In the genomic region with DNA sequence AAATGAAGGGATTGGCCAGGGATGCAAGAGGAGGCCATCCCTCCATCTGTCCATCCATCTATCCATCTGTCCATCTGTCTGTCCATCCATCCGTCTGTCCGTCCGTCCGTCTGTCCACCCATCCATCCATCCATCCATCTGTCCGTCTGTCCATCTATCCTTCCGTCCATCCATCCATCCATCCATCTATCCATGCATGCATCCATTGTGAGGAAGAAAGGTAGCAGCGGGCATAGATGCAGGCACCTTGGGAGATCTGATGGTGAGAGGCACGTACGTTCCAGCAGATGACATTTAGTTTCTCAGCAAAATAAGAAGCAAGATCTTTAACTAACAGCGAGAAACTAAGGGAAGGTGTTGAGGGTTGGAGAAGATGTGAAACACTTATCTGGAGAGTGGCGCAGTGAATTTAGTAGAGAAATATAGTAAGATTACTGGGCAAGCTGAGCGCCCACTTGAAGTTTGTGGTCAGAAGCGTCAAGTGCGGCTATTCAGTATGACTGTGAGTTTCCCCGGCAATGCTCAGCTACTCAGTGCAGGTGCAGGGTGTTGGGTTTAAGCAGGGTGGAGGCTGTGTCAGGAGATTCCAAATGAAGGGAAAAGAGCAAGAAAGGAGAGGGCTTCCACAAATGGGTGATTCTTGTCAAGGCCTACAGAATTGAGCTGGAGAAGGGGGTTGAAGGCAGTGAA, we compare ENCODE assay signal across 11 cellular contexts. TPM values are rescaled to one million over a fixed set of nuclear protein-coding genes. Genes with fewer than 3 reads are reported as not detected.
A peak's percentile ranks its signal among the peaks of the same experiment; 100 is the strongest.
DNase-seq lines count a peak whose midpoint lies in the region; ATAC-seq and TF ChIP-seq lines count a peak whose summit lies in the region.
"Had no signal": no experiment of that assay in that cellular context is flagged by ENCODE, and none has a peak within 500 bp of the region (broad histone marks: within the 10 kb centered on the region; RNA-seq: fewer than 3 reads in every experiment).

No MANE protein-coding gene starts in this region.

- WGBS in hepatocyte (ENCODE audit: low lambda C conversion rate, missing lambda C conversion rate), result 92% methylated on average over 15 of the region's 15 CpGs
- 87 to 99% methylated on average over 10 to 15 of the region's 15 CpGs for WGBS in transverse colon (ENCODE audit: low coverage in 1 of 2), 2 donors

- no peak for TF ChIP-seq POLR2A in transverse colon (IDR thresholded peaks at IDR 0.05)

- H2AFZ ChIP-seq in hepatocyte, result no peak overlapping the region

- TF ChIP-seq CTCF in hepatocyte (IDR thresholded peaks at IDR 0.05; ENCODE audit: poor library complexity) (no peak), transverse colon (IDR thresholded peaks at IDR 0.05) (no peak)
- no peak for TF ChIP-seq CTCF in CD8-positive, alpha-beta T cell (IDR thresholded peaks at IDR 0.05)

- H3K79me2 ChIP-seq in hepatocyte, result no peaks in the 10 kb centered on the region

- no peaks in the 10 kb centered on the region for H4K20me1 ChIP-seq in hepatocyte (ENCODE audit: insufficient read depth, poor library complexity, severe bottlenecking)

- H3K4me3 Mint-ChIP-seq in activated CD8-positive, alpha-beta memory T cell treated with anti-CD3 and anti-CD28 coated beads, Interleukin-2, amount 10 ng/mL, durations not matched to agents 7 days and 5 days, result no peak overlapping the region
- no peak overlapping the region for H3K4me3 Mint-ChIP-seq in stimulated activated naive B cell treated with anti-CD40 and anti-IgM and Interleukin-4, amounts not matched to agents 10 μg/mL and 1 μg/mL and 100 μg/mL, for 72 hours
- no peak overlapping the region for H3K4me3 Mint-ChIP-seq in CD8-positive, alpha-beta T cell
- H3K4me3 Mint-ChIP-seq: activated CD4-positive, alpha-beta T cell treated with anti-CD3 and anti-CD28 coated beads, Interleukin-2, amount 10 ng/mL, durations not matched to agents 7 days and 5 days had no signal

- in situ Hi-C loops in transverse colon (cut with MboI; ENCODE audit: low pct_ligation_motif_present in 1 of 4, low pct_unique_long_range_greater_than_20kb in 1 of 4, low sequenced_read_pairs in 3 of 4), result no loop called here

- no peaks in the 10 kb centered on the region for H3K27me3 ChIP-seq in hepatocyte
- H3K27me3 ChIP-seq in CD8-positive, alpha-beta T cell (ENCODE audit: insufficient read depth, low read length), result no peaks in the 10 kb centered on the region
- no peaks in the 10 kb centered on the region for H3K27me3 ChIP-seq in transverse colon

- H3K36me3 ChIP-seq in hepatocyte (replicated peaks; ENCODE audit: insufficient read depth, low read depth) (no peaks in the 10 kb centered on the region), transverse colon (no peaks in the 10 kb centered on the region)
- H3K36me3 ChIP-seq in CD8-positive, alpha-beta T cell (ENCODE audit: insufficient read depth, low read length), result no peaks in the 10 kb centered on the region

- H3K27ac ChIP-seq in hepatocyte, result no peak overlapping the region
- no peak overlapping the region for H3K27ac ChIP-seq in CD8-positive, alpha-beta T cell (ENCODE audit: low read depth, low read length)
- no peak overlapping the region for H3K27ac ChIP-seq in transverse colon

- H3K9me3 ChIP-seq in hepatocyte (ENCODE audit: low read depth), result no peaks in the 10 kb centered on the region
- no peaks in the 10 kb centered on the region for H3K9me3 ChIP-seq in CD8-positive, alpha-beta T cell (ENCODE audit: low read length)
- H3K9me3 ChIP-seq in transverse colon, result no peaks in the 10 kb centered on the region

- TF ChIP-seq EP300 in transverse colon (IDR thresholded peaks at IDR 0.05; ENCODE audit: low read depth), result no peak

- POLR2A ChIA-PET in CD8-positive, alpha-beta T cell (lab: Charles Lee), result interaction anchor here (0.6 kb wide), 1 partner anchor 371 kb away, joined by 4 read pairs; no protein-coding TSS in a partner anchor

- H3K4me1 Mint-ChIP-seq in activated CD8-positive, alpha-beta memory T cell treated with anti-CD3 and anti-CD28 coated beads, Interleukin-2, amount 10 ng/mL, durations not matched to agents 7 days and 5 days, result peaks cover 35% of the 10 kb centered on the region
- H3K4me1 Mint-ChIP-seq in stimulated activated naive B cell treated with anti-CD40 and anti-IgM and Interleukin-4, amounts not matched to agents 10 μg/mL and 1 μg/mL and 100 μg/mL, for 72 hours, result peaks cover 38 to 41% of the 10 kb centered on the region in 2 donors
- peaks cover 24% of the 10 kb centered on the region for H3K4me1 Mint-ChIP-seq in CD8-positive, alpha-beta T cell (ENCODE audit: low read depth)

- peak; percentile 86 for DNase-seq in activated CD8-positive, alpha-beta memory T cell treated with anti-CD3 and anti-CD28 coated beads, Interleukin-2, amount 10 ng/mL, durations not matched to agents 7 days and 5 days
- DNase-seq in activated CD8-positive, alpha-beta memory T cell treated with anti-CD3 and anti-CD28 coated beads, Interleukin-2, amount 50 U/mL, for 48 hours, result no peak
- DNase-seq in NCI-H187 (lab: John Stamatoyannopoulos, UW), result peak; percentile 50 to 73
- DNase-seq in stimulated activated naive B cell treated with anti-CD40 and anti-IgM and Interleukin-4, amounts not matched to agents 10 μg/mL and 1 μg/mL and 100 μg/mL, for 72 hours, result no peak
- no peak for DNase-seq in hepatocyte (ENCODE audit: low spot score)
- no peak for DNase-seq in CD8-positive, alpha-beta T cell
- DNase-seq in transverse colon, result no peak
- DNase-seq: activated CD4-positive, alpha-beta T cell treated with anti-CD3 and anti-CD28 coated beads, Interleukin-2, amount 10 ng/mL, durations not matched to agents 7 days and 5 days; kidney glomerular epithelial cell had no signal

- H3K27ac Mint-ChIP-seq in activated CD8-positive, alpha-beta memory T cell treated with anti-CD3 and anti-CD28 coated beads, Interleukin-2, amount 10 ng/mL, durations not matched to agents 7 days and 5 days, result no peak overlapping the region
- no peak overlapping the region for H3K27ac Mint-ChIP-seq in stimulated activated naive B cell treated with anti-CD40 and anti-IgM and Interleukin-4, amounts not matched to agents 10 μg/mL and 1 μg/mL and 100 μg/mL, for 72 hours
- no peak overlapping the region for H3K27ac Mint-ChIP-seq in CD8-positive, alpha-beta T cell
- H3K27ac Mint-ChIP-seq: activated CD4-positive, alpha-beta T cell treated with anti-CD3 and anti-CD28 coated beads, Interleukin-2, amount 10 ng/mL, durations not matched to agents 7 days and 5 days had no signal

- H3K4me3 ChIP-seq in hepatocyte (no peak overlapping the region), transverse colon (no peak overlapping the region)
- no peak overlapping the region for H3K4me3 ChIP-seq in CD8-positive, alpha-beta T cell (ENCODE audit: low read depth, low read length)

- intact Hi-C loops in CD8-positive, alpha-beta T cell (cut with DNase I, micrococcal nuclease), result no loop called here
- intact Hi-C loops in transverse colon (cut with DNase I; ENCODE audit: low total_unique reads), result no loop called here

- no peaks in the 10 kb centered on the region for H3K27me3 Mint-ChIP-seq in activated CD8-positive, alpha-beta memory T cell treated with anti-CD3 and anti-CD28 coated beads, Interleukin-2, amount 10 ng/mL, durations not matched to agents 7 days and 5 days
- H3K27me3 Mint-ChIP-seq in stimulated activated naive B cell treated with anti-CD40 and anti-IgM and Interleukin-4, amounts not matched to agents 10 μg/mL and 1 μg/mL and 100 μg/mL, for 72 hours, result no peaks in the 10 kb centered on the region
- H3K27me3 Mint-ChIP-seq in CD8-positive, alpha-beta T cell (ENCODE audit: low read depth), result no peaks in the 10 kb centered on the region
- H3K27me3 Mint-ChIP-seq: activated CD4-positive, alpha-beta T cell treated with anti-CD3 and anti-CD28 coated beads, Interleukin-2, amount 10 ng/mL, durations not matched to agents 7 days and 5 days had no signal

- no peaks in the 10 kb centered on the region for H3K9me2 ChIP-seq in hepatocyte (replicated peaks; ENCODE audit: insufficient read depth)

- peak; percentile 95 for ATAC-seq in activated CD8-positive, alpha-beta memory T cell treated with anti-CD3 and anti-CD28 coated beads, Interleukin-2, amount 10 ng/mL, durations not matched to agents 7 days and 5 days
- peak; percentile 55 for ATAC-seq in HG02571 (IDR thresholded peaks at IDR 0.05; ENCODE audit: unreplicated experiment)
- ATAC-seq in stimulated activated naive B cell treated with anti-CD40 and anti-IgM and Interleukin-4, amounts not matched to agents 10 μg/mL and 1 μg/mL and 100 μg/mL, for 72 hours (replicated peaks), result peak; percentile 46 to 48
- no peak for ATAC-seq in CD8-positive, alpha-beta T cell
- ATAC-seq: esophagus mucosa had no signal

- no peaks in the 10 kb centered on the region for H3K9me3 Mint-ChIP-seq in activated CD8-positive, alpha-beta memory T cell treated with anti-CD3 and anti-CD28 coated beads, Interleukin-2, amount 10 ng/mL, durations not matched to agents 7 days and 5 days (ENCODE audit: low read depth)
- no peaks in the 10 kb centered on the region for H3K9me3 Mint-ChIP-seq in stimulated activated naive B cell treated with anti-CD40 and anti-IgM and Interleukin-4, amounts not matched to agents 10 μg/mL and 1 μg/mL and 100 μg/mL, for 72 hours
- no peaks in the 10 kb centered on the region for H3K9me3 Mint-ChIP-seq in CD8-positive, alpha-beta T cell
- H3K9me3 Mint-ChIP-seq: activated CD4-positive, alpha-beta T cell treated with anti-CD3 and anti-CD28 coated beads, Interleukin-2, amount 10 ng/mL, durations not matched to agents 7 days and 5 days had no signal

- no peak overlapping the region for H3K4me2 ChIP-seq in hepatocyte

- H3K4me1 ChIP-seq in hepatocyte (ENCODE audit: insufficient read depth) (no peaks in the 10 kb centered on the region), transverse colon (peaks cover 0 to 4% (median 2%) of the 10 kb centered on the region in 4 donors)
- peaks cover 3% of the 10 kb centered on the region for H3K4me1 ChIP-seq in CD8-positive, alpha-beta T cell (ENCODE audit: insufficient read depth, low read length)

- CTCF ChIA-PET in activated CD8-positive, alpha-beta memory T cell treated with anti-CD3 and anti-CD28 coated beads, Interleukin-2, amount 10 ng/mL, durations not matched to agents 7 days and 5 days (lab: Charles Lee), result interaction anchor here (0.8 to 5.1 kb wide), 9 partner anchors 12 to 283 kb away, joined by 3 to 45 read pairs (median 3); no protein-coding TSS in a partner anchor
- CTCF ChIA-PET in CD8-positive, alpha-beta T cell (lab: Charles Lee), result interaction anchor here (0.8 to 2.8 kb wide), 4 partner anchors 13 to 212 kb away, joined by 3 to 15 read pairs (median 4); a partner anchor contains a TSS

- peaks cover 10% of the 10 kb centered on the region for H3K36me3 Mint-ChIP-seq in activated CD8-positive, alpha-beta memory T cell treated with anti-CD3 and anti-CD28 coated beads, Interleukin-2, amount 10 ng/mL, durations not matched to agents 7 days and 5 days
- H3K36me3 Mint-ChIP-seq in stimulated activated naive B cell treated with anti-CD40 and anti-IgM and Interleukin-4, amounts not matched to agents 10 μg/mL and 1 μg/mL and 100 μg/mL, for 72 hours, result peaks cover 5 to 10% of the 10 kb centered on the region in 2 donors
- H3K36me3 Mint-ChIP-seq in CD8-positive, alpha-beta T cell, result peaks cover 8% of the 10 kb centered on the region

RNA-seq across cellular contexts. Expression of a gene that starts 22.4 kb away (rescaled TPM):
- total RNA-seq in activated CD8-positive, alpha-beta memory T cell treated with anti-CD3 and anti-CD28 coated beads, Interleukin-2, amount 10 ng/mL, durations not matched to agents 7 days and 5 days, result 100 to 1,000 TPM; 150 to 160 TPM
- total RNA-seq in hepatocyte (219 and 274 TPM in 2 replicates), transverse colon (100 to 1,000 TPM; 216 to 511 (median 283) TPM)
- polyA plus RNA-seq in hepatocyte, result 804 and 827 TPM in 2 replicates
- total RNA-seq in CD8-positive, alpha-beta T cell, result 100 to 1,000 TPM; 133 to 135 TPM

RNA-seq across cellular contexts. Expression of a gene that starts 47.3 kb away (rescaled TPM):
- 10 to 100 TPM in 1 of 2 experiments, 1 to 10 TPM in 1; 3.6 to 13.0 TPM for total RNA-seq in activated CD8-positive, alpha-beta memory T cell treated with anti-CD3 and anti-CD28 coated beads, Interleukin-2, amount 10 ng/mL, durations not matched to agents 7 days and 5 days
- total RNA-seq in hepatocyte (33.9 and 41.8 TPM in 2 replicates), transverse colon (10 to 100 TPM; 13.3 to 35.4 (median 25.1) TPM)
- 13.8 and 15.9 TPM in 2 replicates for polyA plus RNA-seq in hepatocyte
- total RNA-seq in CD8-positive, alpha-beta T cell, result 10 to 100 TPM in 1 of 2 experiments, 1 to 10 TPM in 1; 9.6 to 11.2 TPM

Comparison
In these comparisons a context has a peak if more than half of its experiments do, and no peak if none do; other contexts are left out.
1. DNase-seq: peak in activated CD8-positive, alpha-beta memory T cell treated with anti-CD3 and anti-CD28 coated beads, Interleukin-2, amount 10 ng/mL, durations not matched to agents 7 days and 5 days (single experiment) and NCI-H187 (2 of 2); none in activated CD8-positive, alpha-beta memory T cell treated with anti-CD3 and anti-CD28 coated beads, Interleukin-2, amount 50 U/mL, for 48 hours (single experiment), stimulated activated naive B cell treated with anti-CD40 and anti-IgM and Interleukin-4, amounts not matched to agents 10 μg/mL and 1 μg/mL and 100 μg/mL, for 72 hours (single experiment), hepatocyte (single experiment), CD8-positive, alpha-beta T cell (0 of 7) and transverse colon (single experiment).